Comparison of ENCODE assay signal across 9 cellular contexts in the genomic region with DNA sequence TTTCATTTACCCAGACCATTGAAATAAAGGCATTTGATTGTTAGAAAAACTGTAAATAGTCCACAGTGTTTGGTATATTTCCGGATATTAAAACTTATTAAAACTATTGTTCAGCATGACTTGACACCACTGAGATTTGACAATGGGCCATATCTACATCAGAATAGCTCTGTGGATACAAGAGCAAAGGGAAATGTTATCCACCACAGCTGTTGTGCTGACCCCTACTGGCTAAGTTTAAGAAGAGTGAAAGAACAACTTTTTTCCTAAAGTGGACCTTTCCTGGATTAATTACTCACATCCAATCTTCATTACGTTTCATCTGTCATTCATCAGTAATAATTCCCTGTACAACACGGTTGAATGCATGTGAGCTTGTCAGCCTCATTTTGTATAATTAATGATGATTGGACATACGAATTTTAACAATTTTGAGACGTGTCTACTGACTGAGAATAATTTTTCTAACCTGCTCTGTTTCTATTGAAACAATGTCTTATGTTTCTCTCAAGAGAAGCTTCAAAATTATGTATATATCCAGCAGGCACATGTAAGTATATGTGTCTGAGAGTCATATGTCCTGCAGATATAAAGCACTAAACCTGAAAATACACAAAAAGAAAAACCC.
DNase-seq lines count a peak whose midpoint lies in the region; ATAC-seq and TF ChIP-seq lines count a peak whose summit lies in the region.
"Had no signal": no experiment of that assay in that cellular context is flagged by ENCODE, and none has a peak within 500 bp of the region (broad histone marks: within the 10 kb centered on the region; RNA-seq: fewer than 3 reads in every experiment).

No MANE protein-coding gene starts in this region.

- H3K4me2 ChIP-seq in KMS-11, result no peak overlapping the region

- H3K27me3 Mint-ChIP-seq in WTC11 (ENCODE audit: low read depth), result no peaks in the 10 kb centered on the region
- no peaks in the 10 kb centered on the region for H3K27me3 Mint-ChIP-seq in activated CD4-positive, alpha-beta T cell treated with anti-CD3 and anti-CD28 coated beads for 36 hours

- H3K4me3 ChIP-seq in KMS-11 (IDR thresholded peaks at IDR 0.05; ENCODE audit: insufficient read depth, low read depth, low read length), result no peak overlapping the region

- peaks cover 20% of the 10 kb centered on the region for H3K4me1 Mint-ChIP-seq in WTC11
- no peaks in the 10 kb centered on the region for H3K4me1 Mint-ChIP-seq in activated CD4-positive, alpha-beta T cell treated with anti-CD3 and anti-CD28 coated beads for 36 hours

- H3K27ac Mint-ChIP-seq in WTC11, result no peak overlapping the region
- H3K27ac Mint-ChIP-seq in activated CD4-positive, alpha-beta T cell treated with anti-CD3 and anti-CD28 coated beads for 36 hours, result no peak overlapping the region

- intact Hi-C loops in activated CD4-positive, alpha-beta T cell treated with anti-CD3 and anti-CD28 coated beads for 36 hours (cut with DNase I, micrococcal nuclease), result loop anchor here in 1 of 2 experiments (5.0 kb wide), 2 partner anchors 1446 to 1896 kb away; no protein-coding TSS in a partner anchor

- CTCF ChIA-PET in WTC11 (lab: Charles Lee), result interaction anchor here (0.6 to 1.4 kb wide), 10 partner anchors 9 to 659 kb away, joined by 3 to 5 read pairs (median 3); no protein-coding TSS in a partner anchor
- CTCF ChIA-PET in activated CD4-positive, alpha-beta T cell treated with anti-CD3 and anti-CD28 coated beads for 36 hours (lab: Charles Lee), result interaction anchor here (0.8 kb wide), 1 partner anchor 182 kb away, joined by 3 read pairs; no protein-coding TSS in a partner anchor

- peaks cover 4% of the 10 kb centered on the region; the same call in 1 of the 2 replicates for H3K9me3 Mint-ChIP-seq in WTC11
- no peaks in the 10 kb centered on the region for H3K9me3 Mint-ChIP-seq in activated CD4-positive, alpha-beta T cell treated with anti-CD3 and anti-CD28 coated beads for 36 hours (ENCODE audit: low read depth)

- DNase-seq in ELR (ENCODE audit: low read depth) (peak; percentile 2), WTC11 (ENCODE audit: low spot score) (peak; percentile 19), lung microvascular endothelial cell (ENCODE audit: low read depth in 2 of 2) (peak; percentile 1 to 18), NCI-H1092 (lab: John Stamatoyannopoulos, UW) (no peak)
- DNase-seq in activated CD4-positive, CD25-positive, alpha-beta regulatory T cell treated with anti-CD3 and anti-CD28 coated beads, Interleukin-2, amount 50 U/mL, for 72 hours, result no peak
- no peak for DNase-seq in activated CD4-positive, alpha-beta T cell treated with anti-CD3 and anti-CD28 coated beads for 36 hours
- DNase-seq: islet precursor cell had no signal

- H2AFZ ChIP-seq in KMS-11 (ENCODE audit: low read depth), result no peak overlapping the region

- no peaks in the 10 kb centered on the region for H4K20me1 ChIP-seq in KMS-11 (ENCODE audit: insufficient read depth)

- peak; percentile 46; the same call in 1 of the 2 replicates for TF ChIP-seq CTCF in KMS-11 (conservative IDR thresholded peaks at IDR 0.05; ENCODE audit: low read depth, low read length)
- TF ChIP-seq CTCF in WTC11 (IDR thresholded peaks at IDR 0.05), result peak; percentile 51; the same call in 1 of the 2 replicates

- POLR2A ChIA-PET in WTC11 (lab: Charles Lee), result no interaction called here
- POLR2A ChIA-PET in activated CD4-positive, alpha-beta T cell treated with anti-CD3 and anti-CD28 coated beads for 36 hours (lab: Charles Lee), result no interaction called here

- H3K36me3 ChIP-seq in KMS-11 (ENCODE audit: insufficient read depth), result no peaks in the 10 kb centered on the region

- no peak overlapping the region for H3K9ac ChIP-seq in KMS-11

- no peaks in the 10 kb centered on the region for H3K27me3 ChIP-seq in KMS-11 (ENCODE audit: insufficient read depth, low read depth)

- H3K36me3 Mint-ChIP-seq in WTC11, result peaks cover 5% of the 10 kb centered on the region; the same call in 1 of the 2 replicates
- no peaks in the 10 kb centered on the region for H3K36me3 Mint-ChIP-seq in activated CD4-positive, alpha-beta T cell treated with anti-CD3 and anti-CD28 coated beads for 36 hours (ENCODE audit: low read depth)

- no peaks in the 10 kb centered on the region for H3K4me1 ChIP-seq in KMS-11 (ENCODE audit: low read depth, poor library complexity, severe bottlenecking)

- H3K79me2 ChIP-seq in KMS-11 (ENCODE audit: insufficient read depth, low read depth), result no peaks in the 10 kb centered on the region

- ATAC-seq in WTC11 (peak; percentile 90), GM18867 (IDR thresholded peaks at IDR 0.05; ENCODE audit: unreplicated experiment) (no peak)
- no peak for ATAC-seq in activated CD4-positive, alpha-beta T cell treated with anti-CD3 and anti-CD28 coated beads for 36 hours

- H3K27ac ChIP-seq in KMS-11, result no peak overlapping the region

- H3K4me3 Mint-ChIP-seq in WTC11, result no peak overlapping the region
- no peak overlapping the region for H3K4me3 Mint-ChIP-seq in activated CD4-positive, alpha-beta T cell treated with anti-CD3 and anti-CD28 coated beads for 36 hours

TF ChIP-seq in WTC11, 78 proteins besides CTCF, POLR2A, EP300 and RAD21:
- TF ChIP-seq TEAD1 (CRISPR knock-in tag; IDR thresholded peaks at IDR 0.05), result peak; percentile 34; the same call in 1 of the 2 replicates
- TF ChIP-seq, protein P1, sequence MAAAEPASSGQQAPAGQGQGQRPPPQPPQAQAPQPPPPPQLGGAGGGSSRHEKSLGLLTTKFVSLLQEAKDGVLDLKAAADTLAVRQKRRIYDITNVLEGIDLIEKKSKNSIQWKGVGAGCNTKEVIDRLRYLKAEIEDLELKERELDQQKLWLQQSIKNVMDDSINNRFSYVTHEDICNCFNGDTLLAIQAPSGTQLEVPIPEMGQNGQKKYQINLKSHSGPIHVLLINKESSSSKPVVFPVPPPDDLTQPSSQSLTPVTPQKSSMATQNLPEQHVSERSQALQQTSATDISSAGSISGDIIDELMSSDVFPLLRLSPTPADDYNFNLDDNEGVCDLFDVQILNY (CRISPR knock-in tag; IDR thresholded peaks at IDR 0.05), result no peak
TF ChIP-seq in WTC11: peak in this region for 1.

Comparison
In these comparisons a context has a peak if more than half of its experiments do, and no peak if none do; other contexts are left out.
1. DNase-seq: peak in ELR (single experiment), WTC11 (single experiment) and lung microvascular endothelial cell (2 of 2); none in activated CD4-positive, CD25-positive, alpha-beta regulatory T cell treated with anti-CD3 and anti-CD28 coated beads, Interleukin-2, amount 50 U/mL, for 72 hours (single experiment), activated CD4-positive, alpha-beta T cell treated with anti-CD3 and anti-CD28 coated beads for 36 hours (single experiment) and NCI-H1092 (single experiment).